Comparison of ENCODE assay signal across 8 cellular contexts in genomic region chr16:71610936-71611871, GRCh38. TPM values are rescaled to one million over a fixed set of nuclear protein-coding genes. Genes with fewer than 3 reads are reported as not detected.
DNase-seq lines count a peak whose midpoint lies in the region; ATAC-seq and TF ChIP-seq lines count a peak whose summit lies in the region.

No MANE protein-coding gene starts in this region.

- H3K4me1 ChIP-seq in PC-9 (replicated peaks; ENCODE audit: insufficient read depth) = peaks cover 19% of the 10 kb centered on the region
- no peaks in the 10 kb centered on the region for H3K4me1 ChIP-seq in osteoblast (ENCODE audit: insufficient read depth, low read length)
- H3K4me1 ChIP-seq in thoracic aorta (ENCODE audit: control insufficient read depth in 1 of 2, low read depth in 2 of 2) = no peaks in the 10 kb centered on the region

- H3K27me3 ChIP-seq in PC-9 (ENCODE audit: insufficient read depth, low read depth) (no peaks in the 10 kb centered on the region), osteoblast (ENCODE audit: insufficient read depth, low read length) (peaks cover 5% of the 10 kb centered on the region), thoracic aorta (replicated peaks; ENCODE audit: insufficient read depth) (no peaks in the 10 kb centered on the region)

- intact Hi-C loops in PC-9 (cut with micrococcal nuclease; ENCODE audit: unreplicated experiment) = loop anchor here (2.0 kb wide), 2 partner anchors 46 to 198 kb away; no protein-coding TSS in a partner anchor

- no peak overlapping the region for H3K4me3 ChIP-seq in PC-9
- H3K4me3 ChIP-seq in osteoblast (ENCODE audit: insufficient read depth, low read length) = no peak overlapping the region
- H3K4me3 ChIP-seq in thoracic aorta = no peak overlapping the region

- H3F3A ChIP-seq in PC-9 (ENCODE audit: insufficient read depth, low read depth) = peaks cover 14% of the 10 kb centered on the region; the same call in 1 of the 2 replicates

- ATAC-seq in GM19023 (IDR thresholded peaks at IDR 0.05; ENCODE audit: unreplicated experiment) (peak; percentile 53), thoracic aorta (ENCODE audit: insufficient number of reproducible peaks, low FRiP score, low read depth) (no peak)

- H3K79me2 ChIP-seq in PC-9 (ENCODE audit: low read depth) = no peaks in the 10 kb centered on the region
- H3K79me2 ChIP-seq in osteoblast (ENCODE audit: insufficient read depth, low read length) = no peaks in the 10 kb centered on the region

- BruUV-seq in PC-9 (replicated peaks; lab: Mats Ljungman, UMichigan) = no TSS peak

- H3K36me3 ChIP-seq in PC-9 (ENCODE audit: low read depth) (no peaks in the 10 kb centered on the region), osteoblast (ENCODE audit: insufficient read depth, low read length) (no peaks in the 10 kb centered on the region), thoracic aorta (no peaks in the 10 kb centered on the region)

- H3K9me3 ChIP-seq in PC-9 (ENCODE audit: insufficient read depth, low read depth) (no peaks in the 10 kb centered on the region), osteoblast (ENCODE audit: low read depth, low read length) (no peaks in the 10 kb centered on the region), thoracic aorta (no peaks in the 10 kb centered on the region)

- H3K4me2 ChIP-seq in PC-9 (peak overlapping the region; percentile 46), osteoblast (ENCODE audit: insufficient read depth, low read length) (peak overlapping the region; percentile 32)

- CTCF ChIA-PET in PC-9 (lab: Charles Lee) = interaction anchor here (0.5 to 2.5 kb wide), 13 partner anchors 33 to 1887 kb away, joined by 3 to 22 read pairs (median 5); partner anchors contain the start of gene CHST4

- H3K27ac ChIP-seq in PC-9 = no peak overlapping the region
- no peak overlapping the region for H3K27ac ChIP-seq in osteoblast (ENCODE audit: low read depth, low read length)
- H3K27ac ChIP-seq in thoracic aorta = no peak overlapping the region

- DNase-seq in AG08395 (ENCODE audit: low spot score) (peak; percentile 81), HS-27A (ENCODE audit: low read depth) (peak; percentile 11), PC-9 (peak in 1 of 2 experiments; percentile 70), activated T-helper 1 cell treated with Interleukin-2 at 50 U/mL for 16 hours (ENCODE audit: low read depth) (peak; percentile 62), fibroblast of the conjunctiva (ENCODE audit: low read depth) (peak; percentile 13), osteoblast (ENCODE audit: insufficient read length, low spot score, missing footprints) (peak; percentile 93), thoracic aorta (ENCODE audit: low spot score) (no peak)

- H2AFZ ChIP-seq in PC-9 (no peak overlapping the region), osteoblast (ENCODE audit: low read length) (peak overlapping the region; percentile 21)

- TF ChIP-seq CTCF in PC-9 (conservative IDR thresholded peaks at IDR 0.05) (peak; percentile 82), osteoblast (IDR thresholded peaks at IDR 0.05; ENCODE audit: extremely low read depth, low read depth, low read length) (peak; percentile 95), thoracic aorta (IDR thresholded peaks at IDR 0.05) (peak; percentile 74)

- H3K9me2 ChIP-seq in PC-9 (ENCODE audit: insufficient read depth) = no peaks in the 10 kb centered on the region

- H4K20me1 ChIP-seq in PC-9 (ENCODE audit: insufficient read depth) (no peaks in the 10 kb centered on the region), osteoblast (ENCODE audit: insufficient read depth, low read length) (no peaks in the 10 kb centered on the region)

- POLR2A ChIA-PET in PC-9 (lab: Charles Lee; ENCODE audit: unreplicated experiment) = interaction anchor here (0.6 to 0.7 kb wide), 4 partner anchors 17 to 107 kb away, joined by 4 to 9 read pairs (median 4); no protein-coding TSS in a partner anchor

RNA-seq across cellular contexts. Expression of gene MARVELD3, which starts 14.8 kb away (rescaled TPM):
- 28.5 and 28.6 TPM in 2 replicates for total RNA-seq in PC-9 (2021)
- 0.36 and 0.88 TPM in 2 replicates for total RNA-seq in osteoblast
- not detected for total RNA-seq in thoracic aorta

RNA-seq across cellular contexts. Expression of gene TAT, which starts 34.3 kb away (rescaled TPM):
- total RNA-seq in PC-9 (2021) (0.13 and 0.50 TPM in 2 replicates), osteoblast (under 0.01 TPM in 1 of 2 replicates, not detected in the other), thoracic aorta (not detected)

Comparison
In these comparisons a context has a peak if more than half of its experiments do, and no peak if none do; other contexts are left out.
1. RNA of gene MARVELD3, which starts 14.8 kb away (total RNA-seq): 28.5 to 28.6 TPM in PC-9; 0.36 to 0.88 TPM in osteoblast and not detected in thoracic aorta; every median in the first group is over 10 times any median in the second.
2. Peak in every context shown above with its lines, with median percentiles within 50 percentile points of each other: CTCF ChIP-seq.